8 cellular contexts compared by ENCODE assay signal in genomic region chr17:31216053-31216751, GRCh38.
DNase-seq lines count a peak whose midpoint lies in the region; ATAC-seq, FAIRE-seq and TF ChIP-seq lines count a peak whose summit lies in the region.

No MANE protein-coding gene starts in this region.

- POLR2A ChIA-PET in CD4-positive, alpha-beta T cell (lab: Charles Lee) = interaction anchor here (0.6 to 1.0 kb wide), 5 partner anchors 56 to 739 kb away, joined by 3 to 4 read pairs (median 3); no protein-coding TSS in a partner anchor
- POLR2A ChIA-PET in HEK293T (lab: Yijun Ruan, JAX) (interaction anchor here (3.6 kb wide), 1 partner anchor 122 kb away, joined by 15 read pairs; the partner anchor contains the start of gene NF1), OCI-LY7 (lab: Charles Lee) (interaction anchor here (0.5 to 1.8 kb wide), 4 partner anchors 155 to 277 kb away, joined by 4 to 11 read pairs (median 6); no protein-coding TSS in a partner anchor)

- H3K27ac ChIP-seq in CD4-positive, alpha-beta T cell (ENCODE audit: low read depth, low read length) = no peak overlapping the region
- H3K27ac ChIP-seq in OCI-LY7 (ENCODE audit: low read depth, low read length, poor library complexity, severe bottlenecking) = no peak overlapping the region
- H3K27ac ChIP-seq in pancreas = no peak overlapping the region

- no peak for TF ChIP-seq POLR2A in GM18505 (IDR thresholded peaks at IDR 0.05; ENCODE audit: borderline replicate concordance, extremely low read depth, insufficient read depth, insufficient read length)

- no peaks in the 10 kb centered on the region for H3K27me3 Mint-ChIP-seq in CD4-positive, alpha-beta T cell

- H3K9me3 ChIP-seq in CD4-positive, alpha-beta T cell (ENCODE audit: control insufficient read depth, low read length) = no peaks in the 10 kb centered on the region
- H3K9me3 ChIP-seq in OCI-LY7 (ENCODE audit: low read length) (no peaks in the 10 kb centered on the region), pancreas (no peaks in the 10 kb centered on the region)

- BruUV-seq in OCI-LY7 (replicated peaks; lab: Mats Ljungman, UMichigan) = no TSS peak

- 40 to 42% methylated on average over 5 of the region's 5 CpGs for WGBS in pancreas, 2 donors

- CTCF ChIA-PET in CD4-positive, alpha-beta T cell (lab: Charles Lee) = interaction anchor here (0.9 to 2.6 kb wide), 5 partner anchors 8 to 156 kb away, joined by 4 to 8 read pairs (median 5); partner anchors contain the start of gene EVI2B
- CTCF ChIA-PET in HEK293T (lab: Yijun Ruan, JAX) = no interaction called here
- CTCF ChIA-PET in OCI-LY7 (lab: Charles Lee; ENCODE audit: unreplicated experiment) = interaction anchor here (0.6 kb wide), 1 partner anchor 12 kb away, joined by 4 read pairs; no protein-coding TSS in a partner anchor

- H3K4me1 ChIP-seq in OCI-LY7 (ENCODE audit: insufficient read depth, low read length, poor library complexity, severe bottlenecking) (no peaks in the 10 kb centered on the region), pancreas (no peaks in the 10 kb centered on the region)

- H3K4me3 Mint-ChIP-seq in CD4-positive, alpha-beta T cell = no peak overlapping the region
- H3K4me3 Mint-ChIP-seq in stimulated activated effector memory CD8-positive, alpha-beta T cell treated with anti-CD3 and anti-CD28 coated beads, Interleukin-12 subunit alpha, Interleukin-12 subunit beta, amount 100 ng/mL, for 72 hours = no peak overlapping the region

- no peaks in the 10 kb centered on the region for H3K79me2 ChIP-seq in OCI-LY7 (ENCODE audit: insufficient read depth, low read depth, low read length)

- ATAC-seq in CD4-positive, alpha-beta T cell (ENCODE audit: poor library complexity) = no peak
- ATAC-seq in pancreas = peak; percentile 40 to 56 (median 50)
- ATAC-seq in stimulated activated effector memory CD8-positive, alpha-beta T cell treated with anti-CD3 and anti-CD28 coated beads, Interleukin-12 subunit alpha, Interleukin-12 subunit beta, amount 100 ng/mL, for 72 hours = no peak
- ATAC-seq in GM18909 (IDR thresholded peaks at IDR 0.05; ENCODE audit: poor library complexity, unreplicated experiment) = no peak
- ATAC-seq in GM18505 (IDR thresholded peaks at IDR 0.05; ENCODE audit: unreplicated experiment) = no peak

- no peaks in the 10 kb centered on the region for H4K20me1 ChIP-seq in OCI-LY7 (ENCODE audit: insufficient read depth, low read length)

- intact Hi-C loops in CD4-positive, alpha-beta T cell (cut with DNase I, micrococcal nuclease) = loop anchor here (1.0 to 2.0 kb wide), 5 partner anchors 157 to 246 kb away; no protein-coding TSS in a partner anchor
- intact Hi-C loops in OCI-LY7 (cut with micrococcal nuclease; ENCODE audit: unreplicated experiment) (loop anchor here (1.0 to 5.0 kb wide), 3 partner anchors 124 to 204 kb away; partner anchors contain the start of gene NF1), pancreas (cut with DNase I) (loop anchor here in 1 of 3 donors (10.0 kb wide), 1 partner anchor 201 kb away; no protein-coding TSS in a partner anchor)

- TF ChIP-seq CTCF in CD4-positive, alpha-beta T cell (IDR thresholded peaks at IDR 0.05) = peak; percentile 81
- TF ChIP-seq CTCF in OCI-LY7 (conservative IDR thresholded peaks at IDR 0.05; ENCODE audit: low read length) (peak; percentile 93), epithelial cell of esophagus (IDR thresholded peaks at IDR 0.05; ENCODE audit: insufficient read depth, low read depth, low read length, missing control alignments) (peak; percentile 24), pancreas (IDR thresholded peaks at IDR 0.05) (peak; percentile 22 to 61 (median 38))

- H3K9me2 ChIP-seq in OCI-LY7 (ENCODE audit: insufficient read depth, low read length) = no peaks in the 10 kb centered on the region

- no peaks in the 10 kb centered on the region for H3K9me3 Mint-ChIP-seq in CD4-positive, alpha-beta T cell
- H3K9me3 Mint-ChIP-seq in stimulated activated effector memory CD8-positive, alpha-beta T cell treated with anti-CD3 and anti-CD28 coated beads, Interleukin-12 subunit alpha, Interleukin-12 subunit beta, amount 100 ng/mL, for 72 hours = no peaks in the 10 kb centered on the region

- no peaks in the 10 kb centered on the region for H3K36me3 Mint-ChIP-seq in CD4-positive, alpha-beta T cell (ENCODE audit: low read depth)
- peaks cover 19% of the 10 kb centered on the region for H3K36me3 Mint-ChIP-seq in stimulated activated effector memory CD8-positive, alpha-beta T cell treated with anti-CD3 and anti-CD28 coated beads, Interleukin-12 subunit alpha, Interleukin-12 subunit beta, amount 100 ng/mL, for 72 hours

- H3K4me3 ChIP-seq in OCI-LY7 (ENCODE audit: low read depth, low read length, poor library complexity, severe bottlenecking) (no peak overlapping the region), epithelial cell of esophagus (ENCODE audit: low read length) (no peak overlapping the region), pancreas (no peak overlapping the region)

- peak; percentile 95 for FAIRE-seq in pancreas (lab: Jason Lieb, UNC)

- H3K4me1 Mint-ChIP-seq in CD4-positive, alpha-beta T cell (ENCODE audit: low read depth) = no peaks in the 10 kb centered on the region
- H3K4me1 Mint-ChIP-seq in stimulated activated effector memory CD8-positive, alpha-beta T cell treated with anti-CD3 and anti-CD28 coated beads, Interleukin-12 subunit alpha, Interleukin-12 subunit beta, amount 100 ng/mL, for 72 hours = no peaks in the 10 kb centered on the region

- H3K27ac Mint-ChIP-seq in CD4-positive, alpha-beta T cell = no peak overlapping the region
- no peak overlapping the region for H3K27ac Mint-ChIP-seq in stimulated activated effector memory CD8-positive, alpha-beta T cell treated with anti-CD3 and anti-CD28 coated beads, Interleukin-12 subunit alpha, Interleukin-12 subunit beta, amount 100 ng/mL, for 72 hours

- DNase-seq in CD4-positive, alpha-beta T cell = no peak
- DNase-seq in HEK293T (ENCODE audit: extremely low spot score) (peak; percentile 3), OCI-LY7 (ENCODE audit: low spot score) (peak; percentile 72), epithelial cell of esophagus (ENCODE audit: low read depth) (peak; percentile 54), pancreas (no peak)
- DNase-seq in stimulated activated effector memory CD8-positive, alpha-beta T cell treated with anti-CD3 and anti-CD28 coated beads, Interleukin-12 subunit alpha, Interleukin-12 subunit beta, amount 100 ng/mL, for 72 hours (ENCODE audit: low spot score in 2 of 2) = no peak

- no peak overlapping the region for H2AFZ ChIP-seq in OCI-LY7 (ENCODE audit: low read length)

- H3K36me3 ChIP-seq in OCI-LY7 (ENCODE audit: insufficient read depth, low read length) = no peaks in the 10 kb centered on the region; the same call in 1 of the 2 replicates
- H3K36me3 ChIP-seq in pancreas = no peaks in the 10 kb centered on the region

- no peaks in the 10 kb centered on the region for H3K27me3 ChIP-seq in CD4-positive, alpha-beta T cell (ENCODE audit: control insufficient read depth, insufficient read depth, low read length)
- H3K27me3 ChIP-seq in pancreas = no peaks in the 10 kb centered on the region

- H3K4me2 ChIP-seq in OCI-LY7 (ENCODE audit: low read length) = no peak overlapping the region

TF ChIP-seq in HEK293T, 16 proteins besides CTCF, POLR2A, EP300 and RAD21:
- TF ChIP-seq FOXK2 (IDR thresholded peaks at IDR 0.05) (no peak), SP1 (IDR thresholded peaks at IDR 0.05) (no peak), FOXM1 (IDR thresholded peaks at IDR 0.05; ENCODE audit: borderline replicate concordance) (no peak), L3MBTL2 (conservative IDR thresholded peaks at IDR 0.05) (no peak), SUZ12 (IDR thresholded peaks at IDR 0.05) (no peak), NFRKB (IDR thresholded peaks at IDR 0.05) (no peak), LEF1 (IDR thresholded peaks at IDR 0.05; ENCODE audit: borderline replicate concordance) (no peak), FOXA1 (IDR thresholded peaks at IDR 0.05) (no peak), BHLHE40 (IDR thresholded peaks at IDR 0.05; ENCODE audit: borderline replicate concordance) (no peak), HDGF (IDR thresholded peaks at IDR 0.05; ENCODE audit: borderline replicate concordance) (no peak), ARNT (IDR thresholded peaks at IDR 0.05) (no peak), CTBP1 (IDR thresholded peaks at IDR 0.05; ENCODE audit: borderline replicate concordance) (no peak), ZNF384 (IDR thresholded peaks at IDR 0.05) (no peak), PKNOX1 (IDR thresholded peaks at IDR 0.05) (no peak)
TF ChIP-seq in HEK293T: peak in this region for 0.

Comparison
In these comparisons a context has a peak if more than half of its experiments do, and no peak if none do; other contexts are left out.
1. ATAC-seq: peak in pancreas (4 of 4); none in CD4-positive, alpha-beta T cell (single experiment), stimulated activated effector memory CD8-positive, alpha-beta T cell treated with anti-CD3 and anti-CD28 coated beads, Interleukin-12 subunit alpha, Interleukin-12 subunit beta, amount 100 ng/mL, for 72 hours (single experiment), GM18909 (single experiment) and GM18505 (single experiment).
2. DNase-seq: peak in HEK293T (single experiment), OCI-LY7 (single experiment) and epithelial cell of esophagus (single experiment); none in CD4-positive, alpha-beta T cell (0 of 10), pancreas (0 of 6) and stimulated activated effector memory CD8-positive, alpha-beta T cell treated with anti-CD3 and anti-CD28 coated beads, Interleukin-12 subunit alpha, Interleukin-12 subunit beta, amount 100 ng/mL, for 72 hours (0 of 2).
3. CTCF ChIP-seq: peak in every context shown above with its lines; median percentile 93 in OCI-LY7; 81 in CD4-positive, alpha-beta T cell; 38 in pancreas; 24 in epithelial cell of esophagus.